ENCODE assay signal across 1 cellular context in genomic region chr2:206160807-206161179, GRCh38.
TF ChIP-seq lines count a peak whose summit lies in the region.

No MANE protein-coding gene starts in this region.

TF ChIP-seq in GM12878, 131 proteins besides CTCF, POLR2A, EP300 and RAD21 (continued from another document):
- no peak for TF ChIP-seq ZBTB40 (IDR thresholded peaks at IDR 0.05; ENCODE audit: borderline replicate concordance)
- no peak for TF ChIP-seq EZH2 (IDR thresholded peaks at IDR 0.05; ENCODE audit: borderline replicate concordance, control insufficient read depth, low read depth, low read length)
- no peak for TF ChIP-seq RELA (IDR thresholded peaks at IDR 0.05; ENCODE audit: borderline replicate concordance, partially characterized antibody)
- TF ChIP-seq SPI1 (IDR thresholded peaks at IDR 0.05; ENCODE audit: borderline replicate concordance, insufficient read depth, low read depth, low read length), result peak; percentile 71; the same call in 1 of the 2 replicates
- no peak for TF ChIP-seq RELB (IDR thresholded peaks at IDR 0.05; ENCODE audit: low read depth)
- no peak for TF ChIP-seq NFXL1 (IDR thresholded peaks at IDR 0.05; ENCODE audit: borderline replicate concordance)
- TF ChIP-seq PKNOX1 (IDR thresholded peaks at IDR 0.05), result no peak
- TF ChIP-seq ZNF592 (IDR thresholded peaks at IDR 0.05), result no peak
- TF ChIP-seq SMC3 (IDR thresholded peaks at IDR 0.05; ENCODE audit: borderline replicate concordance, low read length), result no peak
- no peak for TF ChIP-seq CUX1 (IDR thresholded peaks at IDR 0.05; ENCODE audit: insufficient replicate concordance, low read depth, low read length)
- TF ChIP-seq NKRF (conservative IDR thresholded peaks at IDR 0.05), result no peak
- TF ChIP-seq BCL3 (IDR thresholded peaks at IDR 0.05; ENCODE audit: borderline replicate concordance, insufficient read depth, low read depth, low read length, poor library complexity, severe bottlenecking), result no peak
- no peak for TF ChIP-seq HCFC1 (IDR thresholded peaks at IDR 0.05; ENCODE audit: low read length)
- TF ChIP-seq MYC (IDR thresholded peaks at IDR 0.05; ENCODE audit: insufficient read depth, insufficient read length, insufficient replicate concordance, low read length, severe bottlenecking), result no peak
- no peak for TF ChIP-seq E2F8 (IDR thresholded peaks at IDR 0.05; ENCODE audit: low read depth, partially characterized antibody)
- no peak for TF ChIP-seq PAX8 (IDR thresholded peaks at IDR 0.05)
- peak; percentile 14; the same call in 1 of the 2 replicates for TF ChIP-seq JUNB (IDR thresholded peaks at IDR 0.05)
- no peak for TF ChIP-seq USF2 (IDR thresholded peaks at IDR 0.05; ENCODE audit: borderline replicate concordance, low read depth, low read length)
- no peak for TF ChIP-seq ZSCAN29 (IDR thresholded peaks at IDR 0.05)
- peak; percentile 47; the same call in 1 of the 2 replicates for TF ChIP-seq NR2F1 (conservative IDR thresholded peaks at IDR 0.05)
- no peak for TF ChIP-seq MXI1 (IDR thresholded peaks at IDR 0.05; ENCODE audit: low read depth, low read length)
